8 cellular contexts compared by ENCODE assay signal in genomic region chr19:17687857-17688784, GRCh38. TPM values are rescaled to one million over a fixed set of nuclear protein-coding genes. Genes with fewer than 3 reads are reported as not detected.
A peak's percentile ranks its signal among the peaks of the same experiment; 100 is the strongest.
DNase-seq lines count a peak whose midpoint lies in the region; TF ChIP-seq lines count a peak whose summit lies in the region.

Gene UNC13A, minus strand, starts transcription at chr19:17688354. Its CDS starts 155 bp downstream, at chr19:17688199.

- H3K9me3 ChIP-seq in transverse colon (no peaks in the 10 kb centered on the region), esophagus squamous epithelium (no peaks in the 10 kb centered on the region), uterus (no peaks in the 10 kb centered on the region)

- TF ChIP-seq CTCF in transverse colon (IDR thresholded peaks at IDR 0.05) (no peak), esophagus squamous epithelium (IDR thresholded peaks at IDR 0.05) (no peak), uterus (IDR thresholded peaks at IDR 0.05) (no peak)

- TF ChIP-seq POLR2A in transverse colon (IDR thresholded peaks at IDR 0.05) (no peak), esophagus squamous epithelium (IDR thresholded peaks at IDR 0.05) (no peak), uterus (IDR thresholded peaks at IDR 0.05) (no peak)

- WGBS in transverse colon (ENCODE audit: low coverage in 1 of 2), 2 donors: 8 to 31% methylated on average over 2 to 37 of the region's 77 CpGs
- 6 to 9% methylated on average over 9 to 20 of the region's 77 CpGs for WGBS in esophagus squamous epithelium, 2 donors

- H3K27me3 ChIP-seq in transverse colon (peaks cover 76% of the 10 kb centered on the region), esophagus squamous epithelium (peaks cover 20 to 88% (median 22%) of the 10 kb centered on the region in 4 donors), uterus (peaks cover 0 to 11% of the 10 kb centered on the region in 2 donors)

- in situ Hi-C loops in transverse colon (cut with MboI; ENCODE audit: low pct_ligation_motif_present in 1 of 4, low pct_unique_long_range_greater_than_20kb in 1 of 4, low sequenced_read_pairs in 3 of 4): no loop called here

- H3K4me3 ChIP-seq in transverse colon: no peak within 1 kb of the TSS
- peak within 1 kb of the TSS in 1 of 4 donors; percentile 23 for H3K4me3 ChIP-seq in esophagus squamous epithelium
- H3K4me3 ChIP-seq in uterus: no peak within 1 kb of the TSS

- no peak within 1 kb of the TSS for H3K27ac ChIP-seq in transverse colon
- H3K27ac ChIP-seq in esophagus squamous epithelium: no peak within 1 kb of the TSS
- no peak within 1 kb of the TSS for H3K27ac ChIP-seq in uterus

- H3K36me3 ChIP-seq in transverse colon: no peaks in the 10 kb centered on the region
- no peaks in the 10 kb centered on the region for H3K36me3 ChIP-seq in esophagus squamous epithelium
- no peaks in the 10 kb centered on the region for H3K36me3 ChIP-seq in uterus

- no peak for TF ChIP-seq EP300 in transverse colon (IDR thresholded peaks at IDR 0.05; ENCODE audit: low read depth)

- intact Hi-C loops in transverse colon (cut with DNase I; ENCODE audit: low total_unique reads): no loop called here
- intact Hi-C loops in esophagus squamous epithelium (cut with DNase I): no loop called here
- intact Hi-C loops in uterus (cut with DNase I; ENCODE audit: low total_unique reads): no loop called here

- H3K4me1 ChIP-seq in transverse colon: peaks cover 10 to 20% (median 13%) of the 10 kb centered on the region in 4 donors
- peaks cover 15 to 33% (median 22%) of the 10 kb centered on the region in 3 donors for H3K4me1 ChIP-seq in esophagus squamous epithelium
- no peaks in the 10 kb centered on the region for H3K4me1 ChIP-seq in uterus

- DNase-seq in DMS79 treated with DMSO at 0.1 percent for 48 hours (lab: John Stamatoyannopoulos, UW): peak; percentile 41
- peak; percentile 54 for DNase-seq in NCI-H1105 (lab: John Stamatoyannopoulos, UW)
- DNase-seq in activated CD4-positive, alpha-beta T cell treated with anti-CD3 and anti-CD28 coated beads, Interleukin-2, amount 50 U/mL, for 4 hours: peak; percentile 18 to 20
- DNase-seq in dermis blood vessel endothelial cell: peak; percentile 58
- peak; percentile 49 for DNase-seq in midbrain (lab: John Stamatoyannopoulos, UW)
- DNase-seq in transverse colon: peak; percentile 13
- DNase-seq in esophagus squamous epithelium (lab: John Stamatoyannopoulos, UW): no peak
- no peak for DNase-seq in uterus

RNA-seq across cellular contexts. Expression of gene UNC13A, which starts in this region (rescaled TPM):
- total RNA-seq in dermis blood vessel endothelial cell (under 0.01 and 0.09 TPM in 2 replicates), transverse colon (1 to 10 TPM in 1 of 4 donors, under 1 TPM in 3; under 0.01 to 1.9 (median 0.30) TPM), esophagus squamous epithelium (under 1 TPM in 2 of 4 donors, not detected in 2; 0.06 to 0.22 TPM), uterus (under 1 TPM in 3 of 4 donors, not detected in 1; 0.21 to 0.35 (median 0.29) TPM)

Comparison
In these comparisons a context has a peak if more than half of its experiments do, and no peak if none do; other contexts are left out.
1. Peak in DNase-seq in dermis blood vessel endothelial cell; RNA of the gene not detected or under 1 TPM.
2. DNase-seq: peak in DMS79 treated with DMSO at 0.1 percent for 48 hours (single experiment), NCI-H1105 (single experiment), activated CD4-positive, alpha-beta T cell treated with anti-CD3 and anti-CD28 coated beads, Interleukin-2, amount 50 U/mL, for 4 hours (2 of 2), midbrain (single experiment) and transverse colon (single experiment); none in esophagus squamous epithelium (single experiment) and uterus (0 of 2).